8 cellular contexts compared by ENCODE assay signal in the genomic region with DNA sequence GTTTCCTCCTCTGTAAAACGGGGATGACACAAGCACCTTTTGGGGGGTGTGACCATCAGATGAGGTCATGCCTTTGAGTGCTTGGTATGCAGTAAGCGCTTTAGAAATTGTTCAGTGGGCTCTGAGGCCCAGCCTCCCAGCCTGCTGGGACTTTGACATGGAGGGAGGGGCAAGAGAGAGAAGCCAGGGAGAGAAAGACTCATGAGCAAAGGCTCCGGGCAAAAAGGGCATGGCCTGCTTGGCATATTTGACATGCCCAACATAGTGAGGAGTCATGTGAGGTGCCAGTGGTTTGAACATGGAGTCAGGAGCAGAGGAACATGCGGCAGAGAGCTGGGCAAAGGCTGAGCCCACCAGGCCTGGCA. TPM values are rescaled to one million over a fixed set of nuclear protein-coding genes. Genes with fewer than 3 reads are reported as not detected.
A peak's percentile ranks its signal among the peaks of the same experiment; 100 is the strongest.
DNase-seq lines count a peak whose midpoint lies in the region; ATAC-seq and TF ChIP-seq lines count a peak whose summit lies in the region.

No MANE protein-coding gene starts in this region.

- H3K27ac ChIP-seq in coronary artery, result peak overlapping the region in 1 of 2 donors; percentile 79
- peak overlapping the region; percentile 71 for H3K27ac ChIP-seq in upper lobe of right lung

- H3K4me1 ChIP-seq in upper lobe of right lung, result peaks cover 27% of the 10 kb centered on the region

- H3K4me3 Mint-ChIP-seq in activated CD4-positive, alpha-beta T cell treated with anti-CD3 and anti-CD28 coated beads, Interleukin-2, amount 10 ng/mL, durations not matched to agents 24 days and 14 days, result no peak overlapping the region
- H3K4me3 Mint-ChIP-seq in mesothelial cell of epicardium, result no peak overlapping the region

- DNase-seq in activated CD4-positive, alpha-beta T cell treated with anti-CD3 and anti-CD28 coated beads, Interleukin-2, amount 10 ng/mL, durations not matched to agents 24 days and 14 days, result no peak
- DNase-seq in activated CD4-positive, alpha-beta T cell treated with anti-CD3 and anti-CD28 coated beads for 48 hours, result no peak
- DNase-seq in coronary artery (ENCODE audit: low spot score) (no peak), mesothelial cell of epicardium (ENCODE audit: low spot score in 2 of 2, unreplicated experiment in 2 of 2) (no peak), upper lobe of right lung (peak; percentile 63), HuH-7 (ENCODE audit: low spot score) (no peak), cerebellum (ENCODE audit: low spot score) (no peak), midbrain (lab: John Stamatoyannopoulos, UW) (no peak)

- TF ChIP-seq CTCF in coronary artery (IDR thresholded peaks at IDR 0.05) (no peak), mesothelial cell of epicardium (IDR thresholded peaks at IDR 0.05; ENCODE audit: unreplicated experiment) (peak; percentile 55), upper lobe of right lung (IDR thresholded peaks at IDR 0.05) (peak; percentile 3)

- no peaks in the 10 kb centered on the region for H3K36me3 ChIP-seq in upper lobe of right lung

- H3K36me3 Mint-ChIP-seq in activated CD4-positive, alpha-beta T cell treated with anti-CD3 and anti-CD28 coated beads, Interleukin-2, amount 10 ng/mL, durations not matched to agents 24 days and 14 days (ENCODE audit: low read depth), result no peaks in the 10 kb centered on the region
- peaks cover 4% of the 10 kb centered on the region for H3K36me3 Mint-ChIP-seq in mesothelial cell of epicardium

- H3K27me3 Mint-ChIP-seq in activated CD4-positive, alpha-beta T cell treated with anti-CD3 and anti-CD28 coated beads, Interleukin-2, amount 10 ng/mL, durations not matched to agents 24 days and 14 days, result peaks cover 2% of the 10 kb centered on the region
- no peaks in the 10 kb centered on the region for H3K27me3 Mint-ChIP-seq in mesothelial cell of epicardium (ENCODE audit: low read depth)

- no peaks in the 10 kb centered on the region for H3K9me3 Mint-ChIP-seq in activated CD4-positive, alpha-beta T cell treated with anti-CD3 and anti-CD28 coated beads, Interleukin-2, amount 10 ng/mL, durations not matched to agents 24 days and 14 days
- no peaks in the 10 kb centered on the region for H3K9me3 Mint-ChIP-seq in mesothelial cell of epicardium

- peak; percentile 47 for ATAC-seq in upper lobe of right lung

- H3K27ac Mint-ChIP-seq in activated CD4-positive, alpha-beta T cell treated with anti-CD3 and anti-CD28 coated beads, Interleukin-2, amount 10 ng/mL, durations not matched to agents 24 days and 14 days, result peak overlapping the region; percentile 3
- H3K27ac Mint-ChIP-seq in mesothelial cell of epicardium, result peak overlapping the region; percentile 93

- H3K4me3 ChIP-seq in coronary artery, result peak overlapping the region; percentile 56
- H3K4me3 ChIP-seq in upper lobe of right lung, result no peak overlapping the region

- intact Hi-C loops in activated CD4-positive, alpha-beta T cell treated with anti-CD3 and anti-CD28 coated beads, Interleukin-2, amount 10 ng/mL, durations not matched to agents 24 days and 14 days (cut with micrococcal nuclease), result loop anchor here (1.0 to 5.0 kb wide), 3 partner anchors 102 to 204 kb away; no protein-coding TSS in a partner anchor
- intact Hi-C loops in upper lobe of right lung (cut with DNase I), result loop anchor here (5.0 to 10.0 kb wide), 2 partner anchors 54 to 202 kb away; no protein-coding TSS in a partner anchor

- H3K4me1 Mint-ChIP-seq in activated CD4-positive, alpha-beta T cell treated with anti-CD3 and anti-CD28 coated beads, Interleukin-2, amount 10 ng/mL, durations not matched to agents 24 days and 14 days, result peaks cover 8% of the 10 kb centered on the region
- H3K4me1 Mint-ChIP-seq in mesothelial cell of epicardium, result peaks cover 26% of the 10 kb centered on the region

- no peaks in the 10 kb centered on the region for H3K27me3 ChIP-seq in upper lobe of right lung

- no peaks in the 10 kb centered on the region for H3K9me3 ChIP-seq in upper lobe of right lung

RNA-seq across cellular contexts. Expression of gene TNS1, which starts 14.0 kb away (rescaled TPM):
- total RNA-seq in activated CD4-positive, alpha-beta T cell treated with anti-CD3 and anti-CD28 coated beads, Interleukin-2, amount 10 ng/mL, durations not matched to agents 24 days and 14 days, result 0.70 and 1.3 TPM in 2 replicates
- total RNA-seq in mesothelial cell of epicardium (116 to 130 TPM (median 117 TPM) in 3 replicates), upper lobe of right lung (669 TPM), cerebellum (18.7 TPM)
